1 cellular context compared by ENCODE assay signal in the genomic region with DNA sequence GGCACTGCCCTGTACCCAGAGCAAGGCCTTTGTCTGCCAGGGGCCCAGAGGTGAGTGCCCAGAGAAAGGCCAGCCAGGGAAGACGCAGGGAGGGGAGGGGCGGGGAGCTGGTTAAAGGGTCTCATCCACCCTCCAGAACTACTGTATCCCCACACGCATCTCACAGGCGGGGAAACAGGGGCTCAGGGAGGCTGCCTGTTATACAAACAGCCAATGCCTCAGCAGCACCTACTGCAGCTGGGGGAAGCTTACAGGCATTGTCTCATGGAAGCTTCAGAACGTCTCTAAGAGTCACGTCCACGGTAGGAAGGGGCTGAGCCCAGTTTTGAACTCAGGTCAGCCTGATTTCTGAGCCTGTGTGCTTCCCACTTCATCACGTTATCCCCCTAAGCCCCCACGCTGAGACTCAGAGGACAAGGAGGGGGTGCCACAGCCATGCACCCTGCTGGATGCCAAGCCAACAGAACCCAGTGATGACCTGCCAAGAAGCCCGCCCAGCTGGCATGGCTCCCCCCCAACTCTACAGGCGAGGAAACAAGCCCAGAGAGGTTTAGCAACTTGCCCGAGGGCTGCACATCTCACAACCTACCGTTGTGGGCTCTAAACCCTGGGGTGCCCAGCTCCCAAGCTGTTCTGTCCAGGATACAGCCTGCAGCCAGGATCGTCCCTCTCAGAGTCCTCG.
TF ChIP-seq lines count a peak whose summit lies in the region.

No MANE protein-coding gene starts in this region.

TF ChIP-seq in SK-N-SH, 30 proteins besides CTCF, POLR2A, EP300 and RAD21 (continued from another document):
- TF ChIP-seq, protein P1, sequence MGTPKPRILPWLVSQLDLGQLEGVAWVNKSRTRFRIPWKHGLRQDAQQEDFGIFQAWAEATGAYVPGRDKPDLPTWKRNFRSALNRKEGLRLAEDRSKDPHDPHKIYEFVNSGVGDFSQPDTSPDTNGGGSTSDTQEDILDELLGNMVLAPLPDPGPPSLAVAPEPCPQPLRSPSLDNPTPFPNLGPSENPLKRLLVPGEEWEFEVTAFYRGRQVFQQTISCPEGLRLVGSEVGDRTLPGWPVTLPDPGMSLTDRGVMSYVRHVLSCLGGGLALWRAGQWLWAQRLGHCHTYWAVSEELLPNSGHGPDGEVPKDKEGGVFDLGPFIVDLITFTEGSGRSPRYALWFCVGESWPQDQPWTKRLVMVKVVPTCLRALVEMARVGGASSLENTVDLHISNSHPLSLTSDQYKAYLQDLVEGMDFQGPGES (IDR thresholded peaks at IDR 0.05; ENCODE audit: low read depth, low read length): no peak
- TF ChIP-seq FOXM1 (IDR thresholded peaks at IDR 0.05; ENCODE audit: low read depth): no peak
TF ChIP-seq in SK-N-SH: peak in this region for 0.
